In genomic region chr17:77555741-77556291, GRCh38 we compare ENCODE assay signal across 1 cellular context.
TF ChIP-seq lines count a peak whose summit lies in the region.

No MANE protein-coding gene starts in this region.

TF ChIP-seq in HEK293, 187 proteins besides CTCF, POLR2A, EP300 and RAD21 (continued from another document and continues in another):
- 0 out of 2 replicates have a peak, but pooled peaks have one; percentile 17 for TF ChIP-seq KLF17 (tag by site-specific recombination; IDR thresholded peaks at IDR 0.05)
- TF ChIP-seq BCL11B (tag by site-specific recombination; IDR thresholded peaks at IDR 0.05; ENCODE audit: low read depth): no peak
- TF ChIP-seq ZNF513 (tag by site-specific recombination; IDR thresholded peaks at IDR 0.05): no peak
- TF ChIP-seq ZNF785 (tag by site-specific recombination; IDR thresholded peaks at IDR 0.05): no peak
- TF ChIP-seq ZBTB11 (tag by site-specific recombination; conservative IDR thresholded peaks at IDR 0.05; ENCODE audit: low read depth): no peak
- TF ChIP-seq ZNF169 (tag by site-specific recombination; IDR thresholded peaks at IDR 0.05): no peak
- TF ChIP-seq ZFHX2 (tag by site-specific recombination; conservative IDR thresholded peaks at IDR 0.05): no peak; the same call in 1 of the 2 replicates
- no peak for TF ChIP-seq REST (tag by site-specific recombination; IDR thresholded peaks at IDR 0.05)
- TF ChIP-seq ATF2 (tag by site-specific recombination; IDR thresholded peaks at IDR 0.05; ENCODE audit: low read depth): no peak
- TF ChIP-seq SP3 (tag by site-specific recombination; IDR thresholded peaks at IDR 0.05): no peak
- TF ChIP-seq ZNF18 (tag by site-specific recombination; IDR thresholded peaks at IDR 0.05): peak; percentile 99
- TF ChIP-seq ZNF549 (tag by site-specific recombination; IDR thresholded peaks at IDR 0.05): no peak
- no peak for TF ChIP-seq GLI4 (tag by site-specific recombination; IDR thresholded peaks at IDR 0.05)
- no peak for TF ChIP-seq TRIM28 (IDR thresholded peaks at IDR 0.05; ENCODE audit: borderline replicate concordance, low read length)
- peak; percentile 97 for TF ChIP-seq ZNF341 (tag by site-specific recombination; IDR thresholded peaks at IDR 0.05; ENCODE audit: low read depth)
- TF ChIP-seq SP7 (tag by site-specific recombination; IDR thresholded peaks at IDR 0.05): no peak
- TF ChIP-seq ZNF394 (tag by site-specific recombination; IDR thresholded peaks at IDR 0.05; ENCODE audit: borderline replicate concordance): 0 out of 2 replicates have a peak, but pooled peaks have one; percentile 26
- TF ChIP-seq ZNF433 (tag by site-specific recombination; IDR thresholded peaks at IDR 0.05; ENCODE audit: low read depth): no peak
- TF ChIP-seq ZNF391 (tag by site-specific recombination; IDR thresholded peaks at IDR 0.05; ENCODE audit: borderline replicate concordance, low read depth): no peak
- TF ChIP-seq ZNF280D (tag by site-specific recombination; IDR thresholded peaks at IDR 0.05): no peak
- TF ChIP-seq SCRT2 (tag by site-specific recombination; IDR thresholded peaks at IDR 0.05): no peak
- no peak for TF ChIP-seq ZNF214 (tag by site-specific recombination; IDR thresholded peaks at IDR 0.05; ENCODE audit: borderline replicate concordance)
- no peak for TF ChIP-seq ZNF677 (tag by site-specific recombination; IDR thresholded peaks at IDR 0.05)
- TF ChIP-seq ZNF561 (tag by site-specific recombination; IDR thresholded peaks at IDR 0.05; ENCODE audit: borderline replicate concordance): no peak
- no peak for TF ChIP-seq ZFP41 (tag by site-specific recombination; IDR thresholded peaks at IDR 0.05; ENCODE audit: borderline replicate concordance)
- no peak for TF ChIP-seq ZNF311 (tag by site-specific recombination; IDR thresholded peaks at IDR 0.05; ENCODE audit: borderline replicate concordance)
- TF ChIP-seq ZNF530 (tag by site-specific recombination; IDR thresholded peaks at IDR 0.05; ENCODE audit: low read depth): no peak
- TF ChIP-seq ZNF518A (tag by site-specific recombination; conservative IDR thresholded peaks at IDR 0.05; ENCODE audit: low read depth): no peak
- TF ChIP-seq ZNF423 (tag by site-specific recombination; IDR thresholded peaks at IDR 0.05): no peak
- no peak for TF ChIP-seq ZNF558 (tag by site-specific recombination; IDR thresholded peaks at IDR 0.05)
- TF ChIP-seq ZBTB17 (tag by site-specific recombination; IDR thresholded peaks at IDR 0.05): peak; percentile 39; the same call in 1 of the 2 replicates
- TF ChIP-seq ZSCAN4 (tag by site-specific recombination; IDR thresholded peaks at IDR 0.05): peak; percentile 75
- no peak for TF ChIP-seq ZNF416 (tag by site-specific recombination; IDR thresholded peaks at IDR 0.05)
- TF ChIP-seq ZNF223 (tag by site-specific recombination; IDR thresholded peaks at IDR 0.05): no peak
